In genomic region chr4:186580669-186581068, GRCh38 we compare ENCODE assay signal across 1 cellular context.
TF ChIP-seq lines count a peak whose summit lies in the region.

No MANE protein-coding gene starts in this region.

TF ChIP-seq in H1, 55 proteins besides CTCF, POLR2A, EP300 and RAD21 (continued from another document):
- TF ChIP-seq EGR1 (IDR thresholded peaks at IDR 0.05; ENCODE audit: borderline replicate concordance, low read depth, low read length), result no peak
